ENCODE assay signal across 20 cellular contexts in the genomic region with DNA sequence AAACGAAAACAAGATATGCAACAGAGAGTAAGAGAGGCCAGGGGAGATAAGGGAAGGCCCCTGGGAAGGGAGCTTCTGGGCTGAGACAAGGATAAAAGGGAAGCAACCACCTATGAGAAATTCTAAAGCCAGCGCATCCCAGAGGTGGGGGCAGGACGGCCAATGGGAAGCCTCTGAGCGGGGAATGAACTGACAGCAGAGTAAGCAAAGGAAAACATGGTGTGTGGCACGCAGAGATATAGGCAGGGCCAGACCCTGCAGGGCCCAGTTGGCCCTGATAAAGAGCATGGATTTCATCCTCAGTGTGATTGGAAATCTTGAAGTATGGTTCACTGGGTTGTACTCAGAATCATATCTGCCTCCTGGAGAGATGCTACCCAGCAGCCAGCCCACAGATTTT.
"Had no signal": no experiment of that assay in that cellular context is flagged by ENCODE, and none has a peak within 500 bp of the region (broad histone marks: within the 10 kb centered on the region; RNA-seq: fewer than 3 reads in every experiment).

No MANE protein-coding gene starts in this region.

- H3K4me2 ChIP-seq: smooth muscle cell had no signal

- H3K27me3 ChIP-seq: body of pancreas, heart right ventricle, right lobe of liver, upper lobe of left lung had no signal

- H3K27ac Mint-ChIP-seq: activated CD8-positive, alpha-beta T cell treated with anti-CD3 and anti-CD28 coated beads for 36 hours; activated naive CD8-positive, alpha-beta T cell; naive thymus-derived CD8-positive, alpha-beta T cell had no signal

- H3K4me3 Mint-ChIP-seq: activated CD8-positive, alpha-beta T cell treated with anti-CD3 and anti-CD28 coated beads for 36 hours; activated naive CD8-positive, alpha-beta T cell; central memory CD8-positive, alpha-beta T cell; naive thymus-derived CD8-positive, alpha-beta T cell had no signal

- H3K4me3 ChIP-seq: body of pancreas, coronary artery, heart right ventricle, psoas muscle, right lobe of liver, smooth muscle cell, upper lobe of left lung had no signal

- H3K9me3 Mint-ChIP-seq: activated CD8-positive, alpha-beta T cell treated with anti-CD3 and anti-CD28 coated beads for 36 hours; central memory CD8-positive, alpha-beta T cell; naive thymus-derived CD8-positive, alpha-beta T cell had no signal

- DNase-seq: activated CD4-positive, alpha-beta T cell treated with anti-CD3 and anti-CD28 coated beads for 4 hours; activated CD8-positive, alpha-beta T cell treated with anti-CD3 and anti-CD28 coated beads for 36 hours; activated effector memory CD4-positive, alpha-beta T cell treated with anti-CD3 and anti-CD28 coated beads, Interleukin-2, amount 50 U/mL, for 16 hours; activated T-cell treated with anti-CD3 and anti-CD28 coated beads, Interleukin-2, amount 50 U/mL, for 48 hours; amygdala; body of pancreas; effector CD4-positive, alpha-beta T cell; foreskin melanocyte; naive thymus-derived CD8-positive, alpha-beta T cell; right lobe of liver; stimulated activated naive CD8-positive, alpha-beta T cell treated with anti-CD3 and anti-CD28 coated beads, Interleukin-15, Interleukin-2, amounts not matched to agents 100 U/mL and 50 U/mL, for 24 hours; T-helper 2 cell; upper lobe of left lung had no signal

- H3K36me3 ChIP-seq: heart right ventricle, right lobe of liver, upper lobe of left lung had no signal

- H3K27ac ChIP-seq: body of pancreas, coronary artery, heart right ventricle, psoas muscle, right lobe of liver, upper lobe of left lung had no signal

- H3K4me1 ChIP-seq: body of pancreas, right lobe of liver had no signal

- H3K4me1 Mint-ChIP-seq: central memory CD8-positive, alpha-beta T cell had no signal

- H3K36me3 Mint-ChIP-seq: activated naive CD8-positive, alpha-beta T cell; naive thymus-derived CD8-positive, alpha-beta T cell had no signal

- ATAC-seq: activated CD8-positive, alpha-beta T cell treated with anti-CD3 and anti-CD28 coated beads for 36 hours; body of pancreas; left lobe of liver; naive thymus-derived CD8-positive, alpha-beta T cell; right lobe of liver; stimulated activated naive CD8-positive, alpha-beta T cell treated with anti-CD3 and anti-CD28 coated beads, Interleukin-15, Interleukin-2, amounts not matched to agents 100 U/mL and 50 U/mL, for 24 hours had no signal
